ENCODE assay signal across 2 cellular contexts in genomic region chr3:177107840-177108239, GRCh38.
TF ChIP-seq lines count a peak whose summit lies in the region.

No MANE protein-coding gene starts in this region.

TF ChIP-seq in GM12878, 131 proteins besides CTCF, POLR2A, EP300 and RAD21:
- TF ChIP-seq ESRRA (IDR thresholded peaks at IDR 0.05; ENCODE audit: low read length) (no peak), ZBTB40 (IDR thresholded peaks at IDR 0.05; ENCODE audit: borderline replicate concordance) (peak; percentile 77)

TF ChIP-seq in liver, 16 proteins besides CTCF, POLR2A, EP300 and RAD21:
- TF ChIP-seq RXRA (IDR thresholded peaks at IDR 0.05) (peak; percentile 32 to 63), GABPA (IDR thresholded peaks at IDR 0.05 in 1 of 2, conservative IDR thresholded peaks at IDR 0.05 in 1 of 2) (no peak), HNF4A (conservative IDR thresholded peaks at IDR 0.05) (peak; percentile 40 to 65), MAX (IDR thresholded peaks at IDR 0.05) (no peak), HNF4G (IDR thresholded peaks at IDR 0.05) (peak; percentile 11)
